Comparison of ENCODE assay signal across 8 cellular contexts in genomic region chr2:191679818-191680600, GRCh38.
DNase-seq lines count a peak whose midpoint lies in the region; ATAC-seq and TF ChIP-seq lines count a peak whose summit lies in the region.

No MANE protein-coding gene starts in this region.

- no peaks in the 10 kb centered on the region for H3K9me3 Mint-ChIP-seq in stimulated activated memory B cell treated with anti-CD40 and anti-IgM and Interleukin-4, amounts not matched to agents 10 μg/mL and 1 μg/mL and 100 μg/mL, for 72 hours

- peak overlapping the region; percentile 94 for H3K4me3 Mint-ChIP-seq in stimulated activated memory B cell treated with anti-CD40 and anti-IgM and Interleukin-4, amounts not matched to agents 10 μg/mL and 1 μg/mL and 100 μg/mL, for 72 hours

- H3K36me3 Mint-ChIP-seq in stimulated activated memory B cell treated with anti-CD40 and anti-IgM and Interleukin-4, amounts not matched to agents 10 μg/mL and 1 μg/mL and 100 μg/mL, for 72 hours = peaks cover 25% of the 10 kb centered on the region

- H3K27me3 Mint-ChIP-seq in stimulated activated memory B cell treated with anti-CD40 and anti-IgM and Interleukin-4, amounts not matched to agents 10 μg/mL and 1 μg/mL and 100 μg/mL, for 72 hours = no peaks in the 10 kb centered on the region

- H3K27ac Mint-ChIP-seq in stimulated activated memory B cell treated with anti-CD40 and anti-IgM and Interleukin-4, amounts not matched to agents 10 μg/mL and 1 μg/mL and 100 μg/mL, for 72 hours = peak overlapping the region; percentile 99

- no peak for TF ChIP-seq CTCF in epithelial cell of esophagus (IDR thresholded peaks at IDR 0.05; ENCODE audit: insufficient read depth, low read depth, low read length, missing control alignments)

- DNase-seq in stimulated activated CD4-positive, alpha-beta T cell treated with anti-CD3 and anti-CD28 coated beads, Interleukin-4, amount 100 ng/mL, for 24 hours = peak; percentile 17
- no peak for DNase-seq in stimulated activated CD4-positive, alpha-beta T cell treated with anti-CD3 and anti-CD28 coated beads, Interleukin-4, amount 100 ng/mL, for 1 hour
- peak; percentile 62 for DNase-seq in RPMI8226
- DNase-seq in epithelial cell of esophagus (ENCODE audit: low read depth) = peak; percentile 90
- DNase-seq in cerebellar cortex (ENCODE audit: low spot score) = no peak
- no peak for DNase-seq in GOT3 (lab: John Stamatoyannopoulos, UW)

- H3K4me3 ChIP-seq in epithelial cell of esophagus (ENCODE audit: low read length) = peak overlapping the region; percentile 74

- H3K4me1 Mint-ChIP-seq in stimulated activated memory B cell treated with anti-CD40 and anti-IgM and Interleukin-4, amounts not matched to agents 10 μg/mL and 1 μg/mL and 100 μg/mL, for 72 hours = peaks cover 52% of the 10 kb centered on the region

- ATAC-seq in HG03066 (IDR thresholded peaks at IDR 0.05; ENCODE audit: low read depth, unreplicated experiment) = peak; percentile 23
- no peak for ATAC-seq in stimulated activated memory B cell treated with anti-CD40 and anti-IgM and Interleukin-4, amounts not matched to agents 10 μg/mL and 1 μg/mL and 100 μg/mL, for 72 hours

Comparison
In these comparisons a context has a peak if more than half of its experiments do, and no peak if none do; other contexts are left out.
1. DNase-seq: peak in stimulated activated CD4-positive, alpha-beta T cell treated with anti-CD3 and anti-CD28 coated beads, Interleukin-4, amount 100 ng/mL, for 24 hours (single experiment), RPMI8226 (single experiment) and epithelial cell of esophagus (single experiment); none in stimulated activated CD4-positive, alpha-beta T cell treated with anti-CD3 and anti-CD28 coated beads, Interleukin-4, amount 100 ng/mL, for 1 hour (single experiment), cerebellar cortex (single experiment) and GOT3 (single experiment).